Comparison of ENCODE assay signal across 1 cellular context in the genomic region with DNA sequence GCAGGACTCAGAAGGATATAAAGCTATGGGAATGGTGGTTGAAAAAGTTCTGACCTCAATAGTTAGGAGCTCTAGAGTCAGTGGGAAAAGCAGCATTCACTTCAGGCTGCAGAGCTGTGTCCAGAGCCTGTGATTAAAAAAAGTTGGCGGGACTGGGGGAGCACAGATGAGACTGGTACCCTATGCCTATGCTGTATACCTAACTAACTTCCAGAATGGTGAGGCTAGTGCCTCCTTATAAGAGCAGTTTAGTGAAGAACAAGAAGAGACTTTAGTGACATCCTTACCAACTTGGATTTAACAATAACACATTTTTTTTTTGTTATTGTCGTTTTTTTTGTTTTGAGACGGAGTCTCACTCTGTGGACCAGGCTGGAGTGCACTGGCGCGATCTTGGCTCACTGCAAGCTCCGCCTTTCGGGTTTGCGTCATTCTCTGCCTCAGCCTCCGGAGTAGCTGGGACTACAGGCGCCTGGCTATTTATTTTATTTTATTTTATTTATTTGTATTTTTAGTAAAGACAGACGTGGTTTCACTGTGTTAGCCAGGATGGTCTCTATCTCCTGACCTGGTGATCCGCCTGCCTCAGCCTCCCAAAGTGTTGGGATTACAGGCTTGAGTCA.
TF ChIP-seq lines count a peak whose summit lies in the region.

No MANE protein-coding gene starts in this region.

TF ChIP-seq in HepG2, 621 proteins besides CTCF, POLR2A, EP300 and RAD21:
- no peak for TF ChIP-seq PRMT3 (CRISPR knock-in tag; IDR thresholded peaks at IDR 0.05; ENCODE audit: borderline replicate concordance, low read depth)
- TF ChIP-seq ZNF337 (CRISPR knock-in tag; IDR thresholded peaks at IDR 0.05; ENCODE audit: borderline replicate concordance, low read depth) = no peak
- TF ChIP-seq, protein P1, sequence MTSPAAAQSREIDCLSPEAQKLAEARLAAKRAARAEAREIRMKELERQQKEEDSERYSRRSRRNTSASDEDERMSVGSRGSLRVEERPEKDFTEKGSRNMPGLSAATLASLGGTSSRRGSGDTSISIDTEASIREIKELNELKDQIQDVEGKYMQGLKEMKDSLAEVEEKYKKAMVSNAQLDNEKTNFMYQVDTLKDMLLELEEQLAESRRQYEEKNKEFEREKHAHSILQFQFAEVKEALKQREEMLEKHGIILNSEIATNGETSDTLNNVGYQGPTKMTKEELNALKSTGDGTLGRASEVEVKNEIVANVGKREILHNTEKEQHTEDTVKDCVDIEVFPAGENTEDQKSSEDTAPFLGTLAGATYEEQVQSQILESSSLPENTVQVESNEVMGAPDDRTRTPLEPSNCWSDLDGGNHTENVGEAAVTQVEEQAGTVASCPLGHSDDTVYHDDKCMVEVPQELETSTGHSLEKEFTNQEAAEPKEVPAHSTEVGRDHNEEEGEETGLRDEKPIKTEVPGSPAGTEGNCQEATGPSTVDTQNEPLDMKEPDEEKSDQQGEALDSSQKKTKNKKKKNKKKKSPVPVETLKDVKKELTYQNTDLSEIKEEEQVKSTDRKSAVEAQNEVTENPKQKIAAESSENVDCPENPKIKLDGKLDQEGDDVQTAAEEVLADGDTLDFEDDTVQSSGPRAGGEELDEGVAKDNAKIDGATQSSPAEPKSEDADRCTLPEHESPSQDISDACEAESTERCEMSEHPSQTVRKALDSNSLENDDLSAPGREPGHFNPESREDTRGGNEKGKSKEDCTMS (CRISPR knock-in tag; conservative IDR thresholded peaks at IDR 0.05) = no peak
- TF ChIP-seq ZNF256 (CRISPR knock-in tag; conservative IDR thresholded peaks at IDR 0.05) = no peak
- TF ChIP-seq AKNA (CRISPR knock-in tag; IDR thresholded peaks at IDR 0.05; ENCODE audit: borderline replicate concordance) = no peak
- TF ChIP-seq CAMTA2 (CRISPR knock-in tag; IDR thresholded peaks at IDR 0.05; ENCODE audit: borderline replicate concordance) = no peak
- TF ChIP-seq, protein P2, sequence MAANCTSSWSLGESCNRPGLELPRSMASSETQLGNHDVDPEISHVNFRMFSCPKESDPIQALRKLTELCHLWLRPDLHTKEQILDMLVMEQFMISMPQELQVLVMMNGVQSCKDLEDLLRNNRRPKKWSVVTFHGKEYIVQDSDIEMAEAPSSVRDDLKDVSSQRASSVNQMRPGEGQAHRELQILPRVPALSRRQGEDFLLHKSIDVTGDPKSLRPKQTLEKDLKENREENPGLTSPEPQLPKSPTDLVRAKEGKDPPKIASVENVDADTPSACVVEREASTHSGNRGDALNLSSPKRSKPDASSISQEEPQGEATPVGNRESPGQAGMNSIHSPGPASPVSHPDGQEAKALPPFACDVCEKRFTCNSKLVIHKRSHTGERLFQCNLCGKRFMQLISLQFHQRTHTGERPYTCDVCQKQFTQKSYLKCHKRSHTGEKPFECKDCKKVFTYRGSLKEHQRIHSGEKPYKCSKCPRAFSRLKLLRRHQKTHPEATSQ (CRISPR knock-in tag; IDR thresholded peaks at IDR 0.05; ENCODE audit: borderline replicate concordance) = no peak
- TF ChIP-seq, protein P3, sequence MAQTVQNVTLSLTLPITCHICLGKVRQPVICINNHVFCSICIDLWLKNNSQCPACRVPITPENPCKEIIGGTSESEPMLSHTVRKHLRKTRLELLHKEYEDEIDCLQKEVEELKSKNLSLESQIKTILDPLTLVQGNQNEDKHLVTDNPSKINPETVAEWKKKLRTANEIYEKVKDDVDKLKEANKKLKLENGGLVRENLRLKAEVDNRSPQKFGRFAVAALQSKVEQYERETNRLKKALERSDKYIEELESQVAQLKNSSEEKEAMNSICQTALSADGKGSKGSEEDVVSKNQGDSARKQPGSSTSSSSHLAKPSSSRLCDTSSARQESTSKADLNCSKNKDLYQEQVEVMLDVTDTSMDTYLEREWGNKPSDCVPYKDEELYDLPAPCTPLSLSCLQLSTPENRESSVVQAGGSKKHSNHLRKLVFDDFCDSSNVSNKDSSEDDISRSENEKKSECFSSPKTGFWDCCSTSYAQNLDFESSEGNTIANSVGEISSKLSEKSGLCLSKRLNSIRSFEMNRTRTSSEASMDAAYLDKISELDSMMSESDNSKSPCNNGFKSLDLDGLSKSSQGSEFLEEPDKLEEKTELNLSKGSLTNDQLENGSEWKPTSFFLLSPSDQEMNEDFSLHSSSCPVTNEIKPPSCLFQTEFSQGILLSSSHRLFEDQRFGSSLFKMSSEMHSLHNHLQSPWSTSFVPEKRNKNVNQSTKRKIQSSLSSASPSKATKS (CRISPR knock-in tag; IDR thresholded peaks at IDR 0.05) = no peak
- TF ChIP-seq ZNF431 (CRISPR knock-in tag; IDR thresholded peaks at IDR 0.05; ENCODE audit: borderline replicate concordance, low read depth) = no peak
- TF ChIP-seq ZKSCAN8 (CRISPR knock-in tag; IDR thresholded peaks at IDR 0.05; ENCODE audit: borderline replicate concordance) = no peak
- TF ChIP-seq GPN1 (CRISPR knock-in tag; IDR thresholded peaks at IDR 0.05; ENCODE audit: borderline replicate concordance) = no peak
- no peak for TF ChIP-seq GABPB1 (CRISPR knock-in tag; IDR thresholded peaks at IDR 0.05)
- no peak for TF ChIP-seq NFIC (IDR thresholded peaks at IDR 0.05; ENCODE audit: low read length)
- no peak for TF ChIP-seq ZSCAN12 (CRISPR knock-in tag; IDR thresholded peaks at IDR 0.05)
- TF ChIP-seq KLF16 (CRISPR knock-in tag; IDR thresholded peaks at IDR 0.05) = no peak
- no peak for TF ChIP-seq RAD51 (IDR thresholded peaks at IDR 0.05; ENCODE audit: borderline replicate concordance)
- no peak for TF ChIP-seq HDAC1 (CRISPR knock-in tag; IDR thresholded peaks at IDR 0.05)
- TF ChIP-seq, protein P4, sequence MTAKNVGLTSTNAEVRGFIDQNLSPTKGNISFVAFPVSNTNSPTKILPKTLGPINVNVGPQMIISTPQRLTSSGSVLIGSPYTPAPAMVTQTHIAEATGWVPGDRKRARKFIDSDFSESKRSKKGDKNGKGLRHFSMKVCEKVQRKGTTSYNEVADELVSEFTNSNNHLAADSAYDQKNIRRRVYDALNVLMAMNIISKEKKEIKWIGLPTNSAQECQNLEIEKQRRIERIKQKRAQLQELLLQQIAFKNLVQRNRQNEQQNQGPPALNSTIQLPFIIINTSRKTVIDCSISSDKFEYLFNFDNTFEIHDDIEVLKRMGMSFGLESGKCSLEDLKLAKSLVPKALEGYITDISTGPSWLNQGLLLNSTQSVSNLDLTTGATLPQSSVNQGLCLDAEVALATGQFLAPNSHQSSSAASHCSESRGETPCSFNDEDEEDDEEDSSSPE (CRISPR knock-in tag; IDR thresholded peaks at IDR 0.05) = no peak
- TF ChIP-seq SRSF1 (optimal IDR thresholded peaks at IDR 0.05; ENCODE audit: low read depth, low read length) = no peak
